In genomic region chr7:27235387-27236052, GRCh38 we compare ENCODE assay signal across 8 cellular contexts. TPM values are rescaled to one million over a fixed set of nuclear protein-coding genes. Genes with fewer than 3 reads are reported as not detected.
DNase-seq lines count a peak whose midpoint lies in the region; ATAC-seq, FAIRE-seq and TF ChIP-seq lines count a peak whose summit lies in the region.

No MANE protein-coding gene starts in this region.

- peak overlapping the region; percentile 75 for H2AFZ ChIP-seq in astrocyte (ENCODE audit: low read depth, low read length)

- no peak overlapping the region for H3K27ac Mint-ChIP-seq in astrocyte (ENCODE audit: unreplicated experiment)
- H3K27ac Mint-ChIP-seq in stimulated activated naive CD8-positive, alpha-beta T cell treated with anti-CD3 and anti-CD28 coated beads, Interleukin-15, Interleukin-2, amounts not matched to agents 100 ng/mL and 50 ng/mL, for 24 hours: no peak overlapping the region

- H3K9ac ChIP-seq in astrocyte (ENCODE audit: low read length): no peak overlapping the region

- peaks cover 8% of the 10 kb centered on the region for H3K4me1 ChIP-seq in astrocyte (ENCODE audit: insufficient read depth, low read length)

- H3K27ac ChIP-seq in astrocyte (ENCODE audit: low read depth, low read length): no peak overlapping the region

- no peaks in the 10 kb centered on the region for H3K36me3 ChIP-seq in astrocyte (ENCODE audit: insufficient read depth, low read length)

- TF ChIP-seq CTCF in astrocyte (IDR thresholded peaks at IDR 0.05; ENCODE audit: insufficient read depth, low read depth, low read length): no peak

- peaks cover 7% of the 10 kb centered on the region for H3K9me3 Mint-ChIP-seq in astrocyte (ENCODE audit: unreplicated experiment)
- no peaks in the 10 kb centered on the region for H3K9me3 Mint-ChIP-seq in stimulated activated naive CD8-positive, alpha-beta T cell treated with anti-CD3 and anti-CD28 coated beads, Interleukin-15, Interleukin-2, amounts not matched to agents 100 ng/mL and 50 ng/mL, for 24 hours

- H3K27me3 ChIP-seq in astrocyte (ENCODE audit: insufficient read depth, low read length): peaks cover 69% of the 10 kb centered on the region

- H3K27me3 Mint-ChIP-seq in astrocyte (ENCODE audit: low read depth, unreplicated experiment): peaks cover 67% of the 10 kb centered on the region
- peaks cover 69% of the 10 kb centered on the region for H3K27me3 Mint-ChIP-seq in stimulated activated naive CD8-positive, alpha-beta T cell treated with anti-CD3 and anti-CD28 coated beads, Interleukin-15, Interleukin-2, amounts not matched to agents 100 ng/mL and 50 ng/mL, for 24 hours

- no peaks in the 10 kb centered on the region for H3K36me3 Mint-ChIP-seq in astrocyte (ENCODE audit: low read depth, unreplicated experiment)
- no peaks in the 10 kb centered on the region for H3K36me3 Mint-ChIP-seq in stimulated activated naive CD8-positive, alpha-beta T cell treated with anti-CD3 and anti-CD28 coated beads, Interleukin-15, Interleukin-2, amounts not matched to agents 100 ng/mL and 50 ng/mL, for 24 hours (ENCODE audit: low read depth)

- peaks cover 10% of the 10 kb centered on the region for H3K4me1 Mint-ChIP-seq in astrocyte (ENCODE audit: low read depth, unreplicated experiment)
- peaks cover 12% of the 10 kb centered on the region for H3K4me1 Mint-ChIP-seq in stimulated activated naive CD8-positive, alpha-beta T cell treated with anti-CD3 and anti-CD28 coated beads, Interleukin-15, Interleukin-2, amounts not matched to agents 100 ng/mL and 50 ng/mL, for 24 hours (ENCODE audit: low read depth)

- peaks cover 3% of the 10 kb centered on the region for H4K20me1 ChIP-seq in astrocyte (ENCODE audit: insufficient read depth, low read length)

- no peaks in the 10 kb centered on the region for H3K79me2 ChIP-seq in astrocyte (ENCODE audit: insufficient read depth, low read length)

- no peak for FAIRE-seq in astrocyte (lab: Jason Lieb, UNC)

- H3K4me3 ChIP-seq in astrocyte (ENCODE audit: insufficient read depth, low read depth, low read length): peak overlapping the region; percentile 28

- peak overlapping the region; percentile 69 for H3K4me3 Mint-ChIP-seq in astrocyte (ENCODE audit: unreplicated experiment)
- H3K4me3 Mint-ChIP-seq in stimulated activated naive CD8-positive, alpha-beta T cell treated with anti-CD3 and anti-CD28 coated beads, Interleukin-15, Interleukin-2, amounts not matched to agents 100 ng/mL and 50 ng/mL, for 24 hours: peak overlapping the region; percentile 17

- ATAC-seq in HG02840 (IDR thresholded peaks at IDR 0.05; ENCODE audit: low FRiP score, unreplicated experiment): no peak

- peak overlapping the region; percentile 84 for H3K4me2 ChIP-seq in astrocyte (ENCODE audit: low read length)

- H3K9me3 ChIP-seq in astrocyte (ENCODE audit: insufficient read depth, low read depth, low read length): no peaks in the 10 kb centered on the region

- peak; percentile 72 to 81 for DNase-seq in NCI-H2081 (lab: John Stamatoyannopoulos, UW)
- DNase-seq in NCI-H2081 treated with DMSO at 0.1 percent for 48 hours (lab: John Stamatoyannopoulos, UW): no peak
- DNase-seq in NCI-H1092 (lab: John Stamatoyannopoulos, UW): peak; percentile 52
- no peak for DNase-seq in astrocyte (ENCODE audit: low read depth)
- DNase-seq in iPS-NIHi7 (ENCODE audit: extremely low spot score): peak; percentile 81
- no peak for DNase-seq in stimulated activated naive CD4-positive, alpha-beta T cell (lab: John Stamatoyannopoulos, UW)

RNA-seq across cellular contexts. Expression of gene EVX1, which starts 7.1 kb away (rescaled TPM):
- total RNA-seq in astrocyte: not detected in 2 replicates

RNA-seq across cellular contexts. Expression of gene HOXA13, which starts 35.6 kb away (rescaled TPM):
- total RNA-seq in astrocyte: not detected in 2 replicates

RNA-seq across cellular contexts. Expression of gene HOXA11, which starts 50.5 kb away (rescaled TPM):
- total RNA-seq in astrocyte: not detected in 2 replicates

Comparison
In these comparisons a context has a peak if more than half of its experiments do, and no peak if none do; other contexts are left out.
1. DNase-seq: peak in NCI-H2081 (2 of 2), NCI-H1092 (single experiment) and iPS-NIHi7 (single experiment); none in NCI-H2081 treated with DMSO at 0.1 percent for 48 hours (single experiment), astrocyte (single experiment) and stimulated activated naive CD4-positive, alpha-beta T cell (0 of 6).